In genomic region chr6:33454009-33454946, GRCh38 we compare ENCODE assay signal across 8 cellular contexts. TPM values are rescaled to one million over a fixed set of nuclear protein-coding genes. Genes with fewer than 3 reads are reported as not detected.
DNase-seq lines count a peak whose midpoint lies in the region; ATAC-seq lines count a peak whose summit lies in the region.

Gene ZBTB9, plus strand, starts transcription at chr6:33454576. Its CDS starts 525 bp downstream, at chr6:33455101.

- DNase-seq in COLO829 (ENCODE audit: low spot score): peak; percentile 98
- DNase-seq in HT-29 (ENCODE audit: low spot score): peak; percentile 97
- peak; percentile 92 for DNase-seq in NK-92 treated with Interleukin-12 subunit alpha and Interleukin-12 subunit beta, amount 100 ng/mL, for 24 hours (lab: John Stamatoyannopoulos, UW)
- DNase-seq in effector memory CD8-positive, alpha-beta T cell: peak; percentile 92 to 94 (median 92)
- peak; percentile 84 to 85 for DNase-seq in memory B cell (ENCODE audit: low spot score in 2 of 2)
- peak; percentile 85 for DNase-seq in stimulated activated CD8-positive, alpha-beta memory T cell treated with anti-CD3 and anti-CD28 coated beads, Interleukin-12 subunit alpha, Interleukin-12 subunit beta, amount 100 ng/mL, for 1 hour (ENCODE audit: low read depth)

- H3K27ac Mint-ChIP-seq in effector memory CD8-positive, alpha-beta T cell: peak within 1 kb of the TSS; percentile 93 to 95
- H3K27ac Mint-ChIP-seq in memory B cell: peak within 1 kb of the TSS; percentile 94

- CTCF ChIA-PET in activated CD8-positive, alpha-beta memory T cell treated with anti-CD3 and anti-CD28 coated beads for 36 hours (lab: Charles Lee): interaction anchor here (0.9 to 1.6 kb wide), 6 partner anchors 23 to 125 kb away, joined by 3 to 8 read pairs (median 3); no protein-coding TSS in a partner anchor

- H3K4me1 Mint-ChIP-seq in effector memory CD8-positive, alpha-beta T cell (ENCODE audit: low read depth in 2 of 2): peaks cover 23 to 41% of the 10 kb centered on the region in 2 donors
- peaks cover 22% of the 10 kb centered on the region for H3K4me1 Mint-ChIP-seq in memory B cell

- ATAC-seq in GM21360 (IDR thresholded peaks at IDR 0.05; ENCODE audit: unreplicated experiment) (peak; percentile 92), memory B cell (ENCODE audit: low read depth) (peak; percentile 99)
- peak; percentile 98 for ATAC-seq in effector memory CD8-positive, alpha-beta T cell (replicated peaks)

- H3K9me3 Mint-ChIP-seq in effector memory CD8-positive, alpha-beta T cell: no peaks in the 10 kb centered on the region
- no peaks in the 10 kb centered on the region for H3K9me3 Mint-ChIP-seq in memory B cell

- POLR2A ChIA-PET in activated CD8-positive, alpha-beta memory T cell treated with anti-CD3 and anti-CD28 coated beads for 36 hours (lab: Charles Lee): interaction anchor here (0.6 to 1.6 kb wide), 11 partner anchors 23 to 255 kb away, joined by 3 to 6 read pairs (median 4); partner anchors contain the start of gene ZBTB22

- peaks cover 32% of the 10 kb centered on the region for H3K36me3 Mint-ChIP-seq in effector memory CD8-positive, alpha-beta T cell (ENCODE audit: insufficient read depth)
- H3K36me3 Mint-ChIP-seq in memory B cell: peaks cover 9% of the 10 kb centered on the region

- H3K4me3 Mint-ChIP-seq in effector memory CD8-positive, alpha-beta T cell: peak within 1 kb of the TSS; percentile 96
- peak within 1 kb of the TSS; percentile 98 for H3K4me3 Mint-ChIP-seq in memory B cell

- no peaks in the 10 kb centered on the region for H3K27me3 Mint-ChIP-seq in effector memory CD8-positive, alpha-beta T cell
- no peaks in the 10 kb centered on the region for H3K27me3 Mint-ChIP-seq in memory B cell

RNA-seq across cellular contexts. Expression of gene ZBTB9, which starts in this region (rescaled TPM):
- total RNA-seq in HT-29 (2014; rRNA removed; shearing (Covaris generic)): 4.7 and 11.2 TPM in 2 replicates
- 10 to 100 TPM; 14.2 to 15.1 TPM for total RNA-seq in activated CD8-positive, alpha-beta memory T cell treated with anti-CD3 and anti-CD28 coated beads for 36 hours

Comparison
In these comparisons a context has a peak if more than half of its experiments do, and no peak if none do; other contexts are left out.
1. Peak in every context shown above with its lines: DNase-seq and ATAC-seq.